Comparison of ENCODE assay signal across 21 cellular contexts in the genomic region with DNA sequence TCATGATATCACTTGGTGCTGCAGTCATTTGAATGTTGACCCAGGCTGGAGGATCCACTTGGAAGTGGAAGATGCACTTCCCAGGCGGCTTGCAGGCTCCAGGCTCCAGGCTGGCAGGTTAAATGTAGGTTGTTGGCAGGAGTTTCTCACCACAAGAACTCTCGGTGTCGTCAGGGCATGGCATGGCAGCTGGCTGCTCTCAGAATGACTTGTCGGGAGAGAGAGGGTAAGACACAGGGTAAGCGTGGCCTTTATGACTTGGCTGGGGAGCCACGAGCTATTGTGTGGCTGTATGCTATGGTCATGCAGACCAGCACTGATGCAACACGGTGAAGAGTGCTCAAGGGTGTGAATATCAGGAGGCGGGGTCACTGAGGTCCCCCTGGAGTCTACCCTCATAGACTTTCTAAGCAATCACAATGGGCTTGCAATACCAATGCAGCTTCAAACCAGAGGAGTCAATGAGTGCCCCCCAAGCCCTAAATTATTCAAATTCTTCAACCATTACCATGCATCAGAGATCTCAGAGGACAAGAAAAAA.
DNase-seq lines count a peak whose midpoint lies in the region; ATAC-seq and TF ChIP-seq lines count a peak whose summit lies in the region.
"Had no signal": no experiment of that assay in that cellular context is flagged by ENCODE, and none has a peak within 500 bp of the region (broad histone marks: within the 10 kb centered on the region; RNA-seq: fewer than 3 reads in every experiment).

No MANE protein-coding gene starts in this region.

- no peak for ATAC-seq in GM18498 (IDR thresholded peaks at IDR 0.05; ENCODE audit: unreplicated experiment)
- ATAC-seq in aorta (ENCODE audit: low FRiP score): no peak
- ATAC-seq in HG02981 (IDR thresholded peaks at IDR 0.05; ENCODE audit: unreplicated experiment): no peak
- ATAC-seq: HepG2, Panc1 had no signal

- H3K23ac ChIP-seq in H9 (ENCODE audit: insufficient read length, low read depth, low read length): no peak overlapping the region

- H4K20me1 ChIP-seq in H9 (ENCODE audit: control insufficient read depth, insufficient read depth, insufficient read length): no peaks in the 10 kb centered on the region

- H4K5ac ChIP-seq in H9 (ENCODE audit: insufficient read length, low read depth, low read length): no peak overlapping the region

- H3K79me1 ChIP-seq in H9 (ENCODE audit: insufficient read depth, low read depth, low read length, poor library complexity, severe bottlenecking): no peaks in the 10 kb centered on the region

- intact Hi-C loops in aorta (cut with DNase I): no loop called here

- DNase-seq in Daoy (ENCODE audit: low read depth): peak; percentile 10
- peak; percentile 49 for DNase-seq in H9
- peak; percentile 40 for DNase-seq in NT2/D1 (ENCODE audit: low read depth, low spot score)
- peak; percentile 20 for DNase-seq in iPS-NIHi7 (ENCODE audit: extremely low spot score)
- no peak for DNase-seq in COLO668 (lab: John Stamatoyannopoulos, UW; ENCODE audit: unreplicated experiment)
- no peak for DNase-seq in aorta
- DNase-seq: CD8-positive, alpha-beta memory T cell; DND-41; GF-D8; GM23248; NCI-H1436; NCI-H2081; NCI-H2171 treated with DMSO at 0.1 percent for 48 hours; NCI-H446; NCI-H748 treated with DMSO at 0.1 percent for 48 hours; SJCRH30 had no signal

- H2BK5ac ChIP-seq in H9 (ENCODE audit: insufficient read length, low read length): no peak overlapping the region

- no peak overlapping the region for H3T11ph ChIP-seq in H9 (ENCODE audit: low read length)

- no peak overlapping the region for H2AFZ ChIP-seq in H9 (ENCODE audit: low read length)
- H2AFZ ChIP-seq: GM23248 had no signal

- H3K4me1 ChIP-seq in H9 (ENCODE audit: insufficient read depth, low read length): peaks cover 5% of the 10 kb centered on the region; the same call in 1 of the 2 replicates
- H3K4me1 ChIP-seq in NT2/D1 (ENCODE audit: insufficient read depth, insufficient read length): peaks cover 2% of the 10 kb centered on the region
- H3K4me1 ChIP-seq in aorta (ENCODE audit: control insufficient read depth in 1 of 2, insufficient read depth in 2 of 2, low read length in 2 of 2): no peaks in the 10 kb centered on the region
- H3K4me1 ChIP-seq: SJCRH30 had no signal

- H3K79me2 ChIP-seq in H9 (ENCODE audit: insufficient read depth, low read length): no peaks in the 10 kb centered on the region

- no peaks in the 10 kb centered on the region; the same call in 1 of the 2 replicates for H3K27me3 Mint-ChIP-seq in H9 (ENCODE audit: low read depth)
- H3K27me3 Mint-ChIP-seq: CD8-positive, alpha-beta memory T cell had no signal

- H3K4me3 Mint-ChIP-seq in H9: no peak overlapping the region
- H3K4me3 Mint-ChIP-seq: CD8-positive, alpha-beta memory T cell had no signal

- H3K56ac ChIP-seq in H9 (ENCODE audit: insufficient read length, low read depth, low read length): no peak overlapping the region

- H2BK20ac ChIP-seq in H9 (ENCODE audit: low read depth, low read length, poor library complexity, severe bottlenecking): no peak overlapping the region

- no peak overlapping the region for H2BK12ac ChIP-seq in H9 (ENCODE audit: insufficient read length, low read depth, low read length)

- H3K36me3 ChIP-seq in NT2/D1 (ENCODE audit: insufficient read depth, insufficient read length, low read length): no peaks in the 10 kb centered on the region
- H3K36me3 ChIP-seq in aorta (ENCODE audit: control insufficient read depth in 1 of 2, insufficient read depth in 2 of 2, low read length in 1 of 2): no peaks in the 10 kb centered on the region
- H3K36me3 ChIP-seq: SJCRH30 had no signal

- no peaks in the 10 kb centered on the region for H3K9me3 ChIP-seq in H9 (ENCODE audit: control insufficient read depth, low read depth, low read length)
- H3K9me3 ChIP-seq in NT2/D1 (ENCODE audit: insufficient read depth, low read length): no peaks in the 10 kb centered on the region
- peaks cover 2% of the 10 kb centered on the region for H3K9me3 ChIP-seq in aorta (ENCODE audit: control insufficient read depth, low read length)
- H3K9me3 ChIP-seq: SJCRH30 had no signal

- no peak overlapping the region for H3K27ac ChIP-seq in H9 (ENCODE audit: insufficient read length, low read depth, low read length)
- no peak overlapping the region for H3K27ac ChIP-seq in aorta (ENCODE audit: low read depth in 1 of 2, low read length in 2 of 2)
- H3K27ac ChIP-seq: GM23248, KMS-11, SJCRH30 had no signal

- no peak overlapping the region for H2BK120ac ChIP-seq in H9 (ENCODE audit: low read depth, low read length, poor library complexity, severe bottlenecking)

- H3K27ac Mint-ChIP-seq in H9: peak overlapping the region in 2 of 3 experiments; percentile 9 to 61; a peak in 1 of 7 replicates
- H3K27ac Mint-ChIP-seq: CD8-positive, alpha-beta memory T cell had no signal

- no peak overlapping the region for H3K4me2 ChIP-seq in H9 (ENCODE audit: insufficient read depth, insufficient read length, low read length)
- H3K4me2 ChIP-seq: KMS-11 had no signal

- no peak overlapping the region for H3K4me3 ChIP-seq in NT2/D1 (ENCODE audit: insufficient read length, low read depth)
- no peak overlapping the region for H3K4me3 ChIP-seq in aorta (ENCODE audit: low read length in 2 of 2)
- H3K4me3 ChIP-seq: GM23248, SJCRH30 had no signal

- peak overlapping the region; percentile 45; the same call in 1 of the 2 replicates for H3K14ac ChIP-seq in H9 (ENCODE audit: insufficient read depth, low read length)

- H3K9me3 Mint-ChIP-seq in H9: peaks cover 12 to 18% of the 10 kb centered on the region in 2 experiments

- H3K27me3 ChIP-seq in H9 (ENCODE audit: insufficient read depth, low read length) (no peaks in the 10 kb centered on the region), NT2/D1 (ENCODE audit: insufficient read depth, insufficient read length) (no peaks in the 10 kb centered on the region), aorta (ENCODE audit: control insufficient read depth in 1 of 2, insufficient read depth in 2 of 2, low read length in 1 of 2) (no peaks in the 10 kb centered on the region)
- H3K27me3 ChIP-seq: SJCRH30 had no signal

- no CpG with 5 or more reads among the region's 8 CpGs for WGBS in H9 (ENCODE audit: extremely low coverage, insufficient read length, low lambda C conversion rate)
- 63 to 71% methylated on average over 8 of the region's 8 CpGs for WGBS in aorta, 2 donors

- peaks cover 25 to 30% of the 10 kb centered on the region in 2 experiments for H3K4me1 Mint-ChIP-seq in H9
- H3K4me1 Mint-ChIP-seq: CD8-positive, alpha-beta memory T cell had no signal

- no peak overlapping the region for H4K8ac ChIP-seq in H9 (replicated peaks; ENCODE audit: insufficient read length, low read depth, low read length)

- H3K4ac ChIP-seq in H9 (ENCODE audit: low read depth, low read length): no peak overlapping the region

- H2BK15ac ChIP-seq in H9 (ENCODE audit: low read depth, low read length): no peak overlapping the region

- TF ChIP-seq CTCF in H9 (conservative IDR thresholded peaks at IDR 0.05): no peak

- H3K18ac ChIP-seq in H9 (ENCODE audit: insufficient read length, low read depth, low read length): peak overlapping the region; percentile 30

- H3K23me2 ChIP-seq in H9 (ENCODE audit: insufficient read length, low read depth, low read length, poor library complexity, severe bottlenecking): no peaks in the 10 kb centered on the region

- H3K36me3 Mint-ChIP-seq in H9 (ENCODE audit: insufficient read depth in 1 of 3, low read depth in 3 of 3): peaks cover 4 to 16% (median 12%) of the 10 kb centered on the region in 3 experiments; a peak in 5 of 7 replicates
- H3K36me3 Mint-ChIP-seq: CD8-positive, alpha-beta memory T cell had no signal

- H2AK5ac ChIP-seq in H9 (ENCODE audit: insufficient read length, low read length): no peak overlapping the region

- no peak overlapping the region for H4K91ac ChIP-seq in H9 (ENCODE audit: insufficient read length, low read depth, low read length)

- no peak overlapping the region for H3K9ac ChIP-seq in H9 (ENCODE audit: extremely low read depth, insufficient read length, low read length)
- H3K9ac ChIP-seq in NT2/D1 (ENCODE audit: insufficient read length, low read depth): no peak overlapping the region
- H3K9ac ChIP-seq: GM23248, KMS-11 had no signal

Comparison
In these comparisons a context has a peak if more than half of its experiments do, and no peak if none do; other contexts are left out.
1. DNase-seq: peak in Daoy (single experiment), H9 (single experiment), NT2/D1 (single experiment) and iPS-NIHi7 (single experiment); none in COLO668 (single experiment) and aorta (0 of 2).